19 cellular contexts compared by ENCODE assay signal in genomic region chr17:59038734-59039133, GRCh38.
DNase-seq lines count a peak whose midpoint lies in the region; ATAC-seq and TF ChIP-seq lines count a peak whose summit lies in the region.
"Had no signal": no experiment of that assay in that cellular context is flagged by ENCODE, and none has a peak within 500 bp of the region (broad histone marks: within the 10 kb centered on the region; RNA-seq: fewer than 3 reads in every experiment).

No MANE protein-coding gene starts in this region.

- H3K4me1 Mint-ChIP-seq in activated T-cell treated with anti-CD3 and anti-CD28 coated beads, Interleukin-2, amount 50 U/mL, for 72 hours (ENCODE audit: low read depth): peaks cover 13% of the 10 kb centered on the region
- H3K4me1 Mint-ChIP-seq: activated naive CD4-positive, alpha-beta T cell treated with anti-CD3 and anti-CD28 coated beads, Interleukin-2, amount 50 U/mL, for 24 hours; neural progenitor cell had no signal

- no peaks in the 10 kb centered on the region for H3K9me3 Mint-ChIP-seq in activated T-cell treated with anti-CD3 and anti-CD28 coated beads, Interleukin-2, amount 50 U/mL, for 72 hours
- H3K9me3 Mint-ChIP-seq: activated naive CD4-positive, alpha-beta T cell treated with anti-CD3 and anti-CD28 coated beads, Interleukin-2, amount 50 U/mL, for 24 hours; neural progenitor cell had no signal

- no peak overlapping the region for H3K4me3 Mint-ChIP-seq in activated T-cell treated with anti-CD3 and anti-CD28 coated beads, Interleukin-2, amount 50 U/mL, for 72 hours
- H3K4me3 Mint-ChIP-seq: activated naive CD4-positive, alpha-beta T cell treated with anti-CD3 and anti-CD28 coated beads, Interleukin-2, amount 50 U/mL, for 24 hours; neural progenitor cell had no signal

- no peak overlapping the region for H3K4me3 ChIP-seq in fibroblast of pulmonary artery (replicated peaks; ENCODE audit: low read depth, low read length)
- H3K4me3 ChIP-seq: BLaER1 treated with 17β-estradiol and CSF1 and Interleukin-3, amounts not matched to agents 10 nM and 100 nM; colonic mucosa; esophagus muscularis mucosa; neural progenitor cell; thyroid gland had no signal

- intact Hi-C loops in Right ventricle myocardium superior (cut with DNase I): no loop called here
- intact Hi-C loops in Right ventricle myocardium inferior (cut with DNase I): no loop called here
- intact Hi-C loops in head of caudate nucleus (cut with DNase I): no loop called here

- TF ChIP-seq CTCF in fibroblast of pulmonary artery (IDR thresholded peaks at IDR 0.05; ENCODE audit: low read length, missing control alignments): no peak

- H3K27me3 Mint-ChIP-seq in activated T-cell treated with anti-CD3 and anti-CD28 coated beads, Interleukin-2, amount 50 U/mL, for 72 hours (ENCODE audit: low read depth): no peaks in the 10 kb centered on the region
- H3K27me3 Mint-ChIP-seq: activated naive CD4-positive, alpha-beta T cell treated with anti-CD3 and anti-CD28 coated beads, Interleukin-2, amount 50 U/mL, for 24 hours had no signal

- no peak overlapping the region for H3K27ac Mint-ChIP-seq in activated T-cell treated with anti-CD3 and anti-CD28 coated beads, Interleukin-2, amount 50 U/mL, for 72 hours
- H3K27ac Mint-ChIP-seq: activated naive CD4-positive, alpha-beta T cell treated with anti-CD3 and anti-CD28 coated beads, Interleukin-2, amount 50 U/mL, for 24 hours; neural progenitor cell had no signal

- peaks cover 6 to 17% of the 10 kb centered on the region in 2 donors for H3K36me3 Mint-ChIP-seq in activated T-cell treated with anti-CD3 and anti-CD28 coated beads, Interleukin-2, amount 50 U/mL, for 72 hours (ENCODE audit: insufficient read depth in 2 of 2)

- peak; percentile 62 for ATAC-seq in Right ventricle myocardium superior (ENCODE audit: poor library complexity)
- no peak for ATAC-seq in Right ventricle myocardium inferior
- peak; percentile 97 for ATAC-seq in activated T-cell treated with anti-CD3 and anti-CD28 coated beads, Interleukin-2, amount 50 U/mL, for 72 hours (replicated peaks in 1 of 2)
- no peak for ATAC-seq in GM21447 (IDR thresholded peaks at IDR 0.05; ENCODE audit: unreplicated experiment)

- DNase-seq in Right ventricle myocardium superior (no peak), Right ventricle myocardium inferior (ENCODE audit: missing footprints) (no peak), fibroblast of pulmonary artery (ENCODE audit: low read depth) (peak; percentile 89), NCI-H2081 treated with DMSO at 0.1 percent for 48 hours (lab: John Stamatoyannopoulos, UW) (no peak), head of caudate nucleus (no peak)
- DNase-seq in activated T-cell treated with anti-CD3 and anti-CD28 coated beads, Interleukin-2, amount 50 U/mL, for 72 hours: peak; percentile 45 to 52
- DNase-seq in stimulated activated CD4-positive, alpha-beta T cell treated with anti-CD3 and anti-CD28 coated beads, TNF-alpha, amount 100 ng/mL, for 48 hours (ENCODE audit: low read depth in 3 of 3): peak; percentile 3 to 23 (median 12)
- DNase-seq: colonic mucosa, DMS79, mammary epithelial cell, NCI-H187 treated with DMSO at 0.1 percent for 48 hours, NCI-H526 treated with DMSO at 0.1 percent for 48 hours, small intestine, thyroid gland had no signal

Comparison
In these comparisons a context has a peak if more than half of its experiments do, and no peak if none do; other contexts are left out.
1. ATAC-seq: peak in Right ventricle myocardium superior (single experiment) and activated T-cell treated with anti-CD3 and anti-CD28 coated beads, Interleukin-2, amount 50 U/mL, for 72 hours (2 of 2); none in Right ventricle myocardium inferior (single experiment) and GM21447 (single experiment).
2. DNase-seq: peak in activated T-cell treated with anti-CD3 and anti-CD28 coated beads, Interleukin-2, amount 50 U/mL, for 72 hours (2 of 2), fibroblast of pulmonary artery (single experiment) and stimulated activated CD4-positive, alpha-beta T cell treated with anti-CD3 and anti-CD28 coated beads, TNF-alpha, amount 100 ng/mL, for 48 hours (3 of 3); none in Right ventricle myocardium superior (single experiment), Right ventricle myocardium inferior (single experiment), NCI-H2081 treated with DMSO at 0.1 percent for 48 hours (single experiment) and head of caudate nucleus (0 of 42).